Comparison of ENCODE assay signal across 15 cellular contexts in the genomic region with DNA sequence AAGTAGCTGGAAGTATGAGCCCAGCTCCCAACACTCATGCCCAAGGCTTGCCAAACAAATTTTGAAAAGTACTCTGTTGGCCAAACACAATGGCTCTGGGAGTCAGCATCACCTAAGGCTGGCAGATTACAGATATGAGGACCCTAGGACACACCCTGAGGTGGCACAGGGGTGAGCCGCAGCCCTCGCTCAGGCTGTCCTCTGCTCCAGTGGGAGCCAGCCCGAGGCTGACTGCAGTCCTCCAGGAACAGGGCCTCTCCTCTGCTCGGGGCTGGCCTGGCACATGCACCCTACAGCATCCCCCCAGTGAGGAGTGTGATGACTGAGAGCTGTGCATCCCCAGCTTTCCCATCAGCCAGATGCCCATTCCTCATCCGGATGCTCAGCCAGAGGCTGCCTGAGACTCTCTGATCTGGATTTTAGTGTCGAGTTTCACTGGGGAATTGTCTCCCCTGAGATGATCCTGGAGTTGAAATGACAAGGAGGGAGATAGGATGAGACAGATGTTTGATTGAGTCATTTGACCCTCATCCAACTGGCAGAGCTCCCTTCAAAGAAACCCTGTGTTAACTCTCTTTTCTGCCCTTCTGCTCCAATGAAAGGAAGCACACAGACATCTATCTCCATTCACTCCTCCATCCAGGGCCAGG.
DNase-seq lines count a peak whose midpoint lies in the region; TF ChIP-seq lines count a peak whose summit lies in the region.
"Had no signal": no experiment of that assay in that cellular context is flagged by ENCODE, and none has a peak within 500 bp of the region (broad histone marks: within the 10 kb centered on the region; RNA-seq: fewer than 3 reads in every experiment).

No MANE protein-coding gene starts in this region.

- TF ChIP-seq CTCF in fibroblast of mammary gland (conservative IDR thresholded peaks at IDR 0.05; ENCODE audit: control insufficient read depth, insufficient read depth, low read depth, low read length) = no peak

- no peak overlapping the region for H3K4me3 ChIP-seq in fibroblast of mammary gland (ENCODE audit: control insufficient read depth, low read depth, low read length)
- H3K4me3 ChIP-seq: gastrocnemius medialis had no signal

- peak; percentile 81 for DNase-seq in DMS 273 (lab: John Stamatoyannopoulos, UW; ENCODE audit: unreplicated experiment)
- peak; percentile 99 for DNase-seq in NCI-H1694 treated with DMSO at 0.1 percent for 48 hours (lab: John Stamatoyannopoulos, UW)
- DNase-seq in fibroblast of mammary gland (ENCODE audit: low read depth) = peak; percentile 75
- DNase-seq in putamen (ENCODE audit: low spot score) = peak; percentile 12
- no peak for DNase-seq in SHP77 (lab: John Stamatoyannopoulos, UW)
- no peak for DNase-seq in activated effector memory CD4-positive, alpha-beta T cell treated with anti-CD3 and anti-CD28 coated beads, Interleukin-2, amount 50 U/mL, for 16 hours
- no peak for DNase-seq in activated naive CD4-positive, alpha-beta T cell treated with anti-CD3 and anti-CD28 coated beads, Interleukin-2, amount 50 U/mL, for 16 hours
- DNase-seq: activated B cell treated with CpG ODN at 0.5 μM for 24 hours; CD4-positive, CD25-positive, alpha-beta regulatory T cell; cortex of kidney; gastrocnemius medialis; GF-D8; H9; stimulated activated CD4-positive, alpha-beta T cell treated with anti-CD3 and anti-CD28 coated beads, Interleukin-4, amount 100 ng/mL, for 4 hours; stimulated activated naive CD4-positive, alpha-beta T cell treated with Interleukin-2 at 50 U/mL for 16 hours had no signal

Comparison
In these comparisons a context has a peak if more than half of its experiments do, and no peak if none do; other contexts are left out.
1. DNase-seq: peak in DMS 273 (single experiment), NCI-H1694 treated with DMSO at 0.1 percent for 48 hours (single experiment), fibroblast of mammary gland (single experiment) and putamen (single experiment); none in SHP77 (0 of 2), activated effector memory CD4-positive, alpha-beta T cell treated with anti-CD3 and anti-CD28 coated beads, Interleukin-2, amount 50 U/mL, for 16 hours (single experiment) and activated naive CD4-positive, alpha-beta T cell treated with anti-CD3 and anti-CD28 coated beads, Interleukin-2, amount 50 U/mL, for 16 hours (single experiment).